In the genomic region with DNA sequence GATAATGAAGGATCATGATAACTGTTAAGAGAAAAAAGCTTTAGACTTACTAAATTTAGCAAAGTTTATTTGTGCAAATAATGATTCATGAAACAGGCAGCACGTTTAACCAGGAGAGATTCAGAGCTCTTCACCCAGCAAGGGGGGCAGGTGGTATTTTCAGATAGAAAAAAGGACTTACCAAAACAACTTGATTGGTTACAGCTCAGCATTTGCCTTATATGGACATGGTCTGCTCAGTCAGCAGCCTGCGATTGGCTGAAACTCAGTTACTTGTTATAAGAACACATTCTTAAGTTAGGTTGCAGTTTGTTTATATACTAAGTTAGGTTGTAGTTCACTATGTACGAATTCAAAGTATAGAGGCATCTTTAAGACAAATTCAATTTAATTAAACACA, we compare ENCODE assay signal across 17 cellular contexts.
DNase-seq lines count a peak whose midpoint lies in the region; ATAC-seq, FAIRE-seq and TF ChIP-seq lines count a peak whose summit lies in the region.
"Had no signal": no experiment of that assay in that cellular context is flagged by ENCODE, and none has a peak within 500 bp of the region (broad histone marks: within the 10 kb centered on the region; RNA-seq: fewer than 3 reads in every experiment).

No MANE protein-coding gene starts in this region.

- TF ChIP-seq RAD21 in GM12878 (IDR thresholded peaks at IDR 0.05; ENCODE audit: insufficient read depth, low read depth, low read length), result no peak

- TF ChIP-seq EP300 in GM12878 (IDR thresholded peaks at IDR 0.05; ENCODE audit: borderline replicate concordance in 1 of 2, control insufficient read depth in 1 of 2, low read depth in 2 of 2, low read length in 2 of 2), result no peak

- SMC1A ChIA-PET in GM12878 (lab: Charles Lee; ENCODE audit: uncharacterized antibody, unreplicated experiment), result interaction anchor here (0.7 to 1.6 kb wide), 7 partner anchors 9 to 95 kb away, joined by 3 read pairs; no protein-coding TSS in a partner anchor

- H3K27me3 ChIP-seq in GM12878 (replicated peaks in 1 of 2; ENCODE audit: control insufficient read depth in 2 of 2, insufficient read depth in 2 of 2, low read length in 1 of 2) (no peaks in the 10 kb centered on the region), right atrium auricular region (no peaks in the 10 kb centered on the region)
- H3K27me3 ChIP-seq: body of pancreas, hepatocyte had no signal

- POLR2A ChIA-PET in GM12878 (lab: Charles Lee), result no interaction called here

- ATAC-seq in GM12878 (no peak), GM18873 (IDR thresholded peaks at IDR 0.05; ENCODE audit: low FRiP score, unreplicated experiment) (no peak)
- ATAC-seq: activated T-helper 17 cell treated with anti-CD3 and anti-CD28 coated beads, Interleukin-2, amount 50 U/mL, for 72 hours; body of pancreas had no signal

- CTCF ChIA-PET in GM12878 (lab: Yijun Ruan, JAX), result interaction anchor here (1.1 to 1.5 kb wide), 2 partner anchors 10 to 47 kb away, joined by 3 to 4 read pairs; no protein-coding TSS in a partner anchor

- no peak for TF ChIP-seq POLR2A in GM12878 (IDR thresholded peaks at IDR 0.05; ENCODE audit: low read depth, low read length)

- no peak overlapping the region for H3K4me3 ChIP-seq in GM12878
- no peak overlapping the region for H3K4me3 ChIP-seq in right atrium auricular region
- H3K4me3 ChIP-seq: body of pancreas, hepatocyte, skin epidermis, thoracic aorta had no signal

- no peak overlapping the region for H3K9ac ChIP-seq in GM12878 (ENCODE audit: control insufficient read depth, insufficient read depth, low read length)

- H3K36me3 ChIP-seq in GM12878 (ENCODE audit: control insufficient read depth in 2 of 2, insufficient read depth in 2 of 2, low read length in 1 of 2) (no peaks in the 10 kb centered on the region), right atrium auricular region (no peaks in the 10 kb centered on the region)
- H3K36me3 ChIP-seq: thoracic aorta had no signal

- in situ Hi-C loops in GM12878 (cut with MboI), result no loop called here

- H3K27ac ChIP-seq in GM12878 (ENCODE audit: control insufficient read depth, insufficient read depth) (no peak overlapping the region), caudate nucleus (ENCODE audit: low read depth, low read length) (no peak overlapping the region), right atrium auricular region (no peak overlapping the region)
- H3K27ac ChIP-seq: body of pancreas, hepatocyte, skin epidermis, thoracic aorta had no signal

- no peak overlapping the region for H3K4me2 ChIP-seq in GM12878 (ENCODE audit: control insufficient read depth, insufficient read depth)
- H3K4me2 ChIP-seq: hepatocyte had no signal

- H3K9me3 ChIP-seq in GM12878 (replicated peaks; ENCODE audit: control insufficient read depth, insufficient read depth, low read length) (no peaks in the 10 kb centered on the region), right atrium auricular region (no peaks in the 10 kb centered on the region)
- H3K9me3 ChIP-seq: body of pancreas, thoracic aorta had no signal

- H4K20me1 ChIP-seq in GM12878 (ENCODE audit: control insufficient read depth, insufficient read depth), result no peaks in the 10 kb centered on the region

- RAD21 ChIA-PET in GM12878 (lab: Charles Lee; ENCODE audit: unreplicated experiment), result no interaction called here

- no peaks in the 10 kb centered on the region for H3K79me2 ChIP-seq in GM12878 (ENCODE audit: control insufficient read depth, insufficient read depth, low read length)
- H3K79me2 ChIP-seq: hepatocyte had no signal

- WGBS in GM12878 (ENCODE audit: insufficient coverage, insufficient replicate concordance, low lambda C conversion rate, missing lambda C conversion rate), result 50% methylated on average over 3 of the region's 3 CpGs

- H3K4me1 ChIP-seq in GM12878 (ENCODE audit: control insufficient read depth, insufficient read depth, low read length) (no peaks in the 10 kb centered on the region), right atrium auricular region (peaks cover 0 to 16% of the 10 kb centered on the region in 2 donors)

- DNase-seq in EL (peak; percentile 49), NAMALWA (ENCODE audit: low spot score) (peak; percentile 29), GM12878 (ENCODE audit: low read depth, low spot score) (no peak), kidney tubule cell (ENCODE audit: low spot score) (peak; percentile 68), caudate nucleus (lab: John Stamatoyannopoulos, UW) (no peak), islet precursor cell (no peak), right atrium auricular region (ENCODE audit: low spot score) (no peak)
- DNase-seq: activated CD4-positive, alpha-beta T cell treated with anti-CD3 and anti-CD28 coated beads, Interleukin-2, amount 10 ng/mL, durations not matched to agents 7 days and 5 days; body of pancreas; CD4-positive, CD25-positive, alpha-beta regulatory T cell; endodermal cell; T-helper 1 cell had no signal

- no peak overlapping the region for H2AFZ ChIP-seq in GM12878 (ENCODE audit: control insufficient read depth, low read depth, low read length)
- H2AFZ ChIP-seq: hepatocyte had no signal

- no peak for FAIRE-seq in GM12878 (lab: Jason Lieb, UNC)

- intact Hi-C loops in GM12878 (cut with micrococcal nuclease; ENCODE audit: unreplicated experiment), result no loop called here

- BruUV-seq in GM12878 (replicated peaks; lab: Mats Ljungman, UMichigan), result no TSS peak

- TF ChIP-seq CTCF in GM12878 (IDR thresholded peaks at IDR 0.05 in 2 of 3, conservative IDR thresholded peaks at IDR 0.05 in 1 of 3; ENCODE audit: control insufficient read depth in 2 of 3, extremely low read depth in 1 of 3, insufficient read depth in 1 of 3, low read depth in 3 of 3, low read length in 3 of 3), result no peak
- TF ChIP-seq CTCF in right atrium auricular region (IDR thresholded peaks at IDR 0.05), result no peak

TF ChIP-seq in GM12878, 131 proteins besides CTCF, POLR2A, EP300 and RAD21:
- no peak for TF ChIP-seq TBL1XR1 (IDR thresholded peaks at IDR 0.05; ENCODE audit: low read depth, low read length)
- TF ChIP-seq ZNF384 (IDR thresholded peaks at IDR 0.05; ENCODE audit: borderline replicate concordance, low read depth, low read length), result no peak
- peak; percentile 16 to 77; a peak in 1 of 4 replicates for TF ChIP-seq SRF (IDR thresholded peaks at IDR 0.05; ENCODE audit: low read depth in 2 of 2, low read length in 2 of 2)
- TF ChIP-seq CHD2 (IDR thresholded peaks at IDR 0.05; ENCODE audit: borderline replicate concordance, low read depth, low read length), result no peak

Comparison
In these comparisons a context has a peak if more than half of its experiments do, and no peak if none do; other contexts are left out.
1. DNase-seq: peak in EL (single experiment), NAMALWA (single experiment) and kidney tubule cell (single experiment); none in GM12878 (single experiment), caudate nucleus (0 of 61), islet precursor cell (single experiment) and right atrium auricular region (single experiment).